Comparison of ENCODE assay signal across 8 cellular contexts in the genomic region with DNA sequence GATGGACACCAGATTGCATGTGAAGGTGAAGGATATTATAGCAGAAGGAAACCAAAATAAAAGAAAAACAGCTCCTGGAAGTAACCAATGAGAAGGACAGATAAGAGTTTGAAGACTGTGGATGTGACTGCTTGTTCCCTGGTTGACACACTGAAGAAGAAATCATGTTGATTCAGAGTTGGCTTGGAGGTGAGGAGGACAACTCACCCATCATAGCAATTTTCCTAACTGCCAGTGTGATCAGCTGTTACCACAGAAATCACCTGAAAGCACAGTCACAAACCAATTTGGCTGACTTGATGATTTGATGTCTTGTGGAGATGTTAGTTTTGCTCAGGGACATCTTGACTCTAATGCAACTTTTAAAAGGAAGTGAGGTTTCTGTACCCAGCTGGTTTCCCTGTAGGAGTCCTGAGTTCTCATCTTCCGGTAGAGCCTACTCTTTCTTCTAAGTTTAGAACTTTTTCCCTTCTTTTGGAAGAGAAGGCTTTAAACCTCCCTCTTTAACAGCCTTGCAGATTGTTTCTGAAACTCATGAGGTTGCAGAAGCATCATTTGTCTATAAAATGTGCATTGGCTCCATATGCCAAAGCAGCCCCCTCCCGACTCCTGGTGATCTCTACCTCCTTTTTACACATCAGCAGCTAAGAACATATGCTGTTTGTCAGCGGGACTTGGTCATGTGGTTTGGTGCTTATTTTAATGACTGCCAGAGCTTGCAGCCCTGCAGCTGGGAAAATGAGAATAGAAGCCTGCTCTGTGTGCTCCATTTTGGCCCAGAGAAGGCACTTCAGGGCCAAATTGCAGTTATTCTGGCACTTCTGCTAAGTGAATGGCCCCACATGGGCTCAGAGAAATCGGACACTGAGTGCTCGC. TPM values are rescaled to one million over a fixed set of nuclear protein-coding genes. Genes with fewer than 3 reads are reported as not detected.
A peak's percentile ranks its signal among the peaks of the same experiment; 100 is the strongest.
DNase-seq lines count a peak whose midpoint lies in the region; ATAC-seq and TF ChIP-seq lines count a peak whose summit lies in the region.

No MANE protein-coding gene starts in this region.

- intact Hi-C loops in heart left ventricle (cut with DNase I) (no loop called here), psoas muscle (cut with DNase I) (no loop called here)
- intact Hi-C loops in CD8-positive, alpha-beta T cell (cut with DNase I, micrococcal nuclease): no loop called here

- H3K4me1 ChIP-seq in heart left ventricle: peaks cover 5 to 61% (median 20%) of the 10 kb centered on the region in 12 donors
- peaks cover 29% of the 10 kb centered on the region for H3K4me1 ChIP-seq in psoas muscle
- no peaks in the 10 kb centered on the region for H3K4me1 ChIP-seq in CD8-positive, alpha-beta T cell (ENCODE audit: insufficient read depth, low read length)

- H3K27ac Mint-ChIP-seq in activated CD4-positive, alpha-beta memory T cell treated with anti-CD3 and anti-CD28 coated beads, Interleukin-2, amount 10 ng/mL, durations not matched to agents 7 days and 5 days: peak overlapping the region; percentile 12
- H3K27ac Mint-ChIP-seq in CD8-positive, alpha-beta T cell: no peak overlapping the region

- H3K4me3 Mint-ChIP-seq in activated CD4-positive, alpha-beta memory T cell treated with anti-CD3 and anti-CD28 coated beads, Interleukin-2, amount 10 ng/mL, durations not matched to agents 7 days and 5 days: no peak overlapping the region
- no peak overlapping the region for H3K4me3 Mint-ChIP-seq in CD8-positive, alpha-beta T cell

- H3K9me3 ChIP-seq in heart left ventricle (peaks cover 0 to 5% (median 0%) of the 10 kb centered on the region in 12 donors), psoas muscle (no peaks in the 10 kb centered on the region)
- H3K9me3 ChIP-seq in CD8-positive, alpha-beta T cell (ENCODE audit: low read length): no peaks in the 10 kb centered on the region

- ATAC-seq in heart left ventricle: peak; percentile 84 to 93 (median 89)
- ATAC-seq in psoas muscle: peak; percentile 72 to 93 (median 88)
- no peak for ATAC-seq in CD8-positive, alpha-beta T cell
- no peak for ATAC-seq in HG02610 (IDR thresholded peaks at IDR 0.05; ENCODE audit: unreplicated experiment)

- H3K36me3 Mint-ChIP-seq in activated CD4-positive, alpha-beta memory T cell treated with anti-CD3 and anti-CD28 coated beads, Interleukin-2, amount 10 ng/mL, durations not matched to agents 7 days and 5 days (ENCODE audit: low read depth): peaks cover 37% of the 10 kb centered on the region
- H3K36me3 Mint-ChIP-seq in CD8-positive, alpha-beta T cell: peaks cover 62% of the 10 kb centered on the region

- H3K27ac ChIP-seq in heart left ventricle (peak overlapping the region in 10 of 12 donors; percentile 20 to 86 (median 56)), psoas muscle (peak overlapping the region; percentile 76)
- no peak overlapping the region for H3K27ac ChIP-seq in CD8-positive, alpha-beta T cell (ENCODE audit: low read depth, low read length)

- H3K36me3 ChIP-seq in heart left ventricle (peaks cover 0 to 47% (median 16%) of the 10 kb centered on the region in 9 donors), psoas muscle (ENCODE audit: insufficient read depth in 1 of 2, low read depth in 1 of 2) (peaks cover 0 to 37% of the 10 kb centered on the region in 2 donors)
- H3K36me3 ChIP-seq in CD8-positive, alpha-beta T cell (ENCODE audit: insufficient read depth, low read length): no peaks in the 10 kb centered on the region

- H3K4me3 ChIP-seq in heart left ventricle (no peak overlapping the region), psoas muscle (peak overlapping the region; percentile 41)
- H3K4me3 ChIP-seq in CD8-positive, alpha-beta T cell (ENCODE audit: low read depth, low read length): no peak overlapping the region

- no peak for TF ChIP-seq CTCF in heart left ventricle (IDR thresholded peaks at IDR 0.05)
- TF ChIP-seq CTCF in psoas muscle (IDR thresholded peaks at IDR 0.05): no peak
- TF ChIP-seq CTCF in CD8-positive, alpha-beta T cell (IDR thresholded peaks at IDR 0.05): no peak
- no peak for TF ChIP-seq CTCF in GM10266 (IDR thresholded peaks at IDR 0.05; ENCODE audit: control insufficient read depth, insufficient read depth, low read depth, missing control alignments)

- 30 to 57% (median 53%) methylated on average over 5 of the region's 5 CpGs for WGBS in heart left ventricle, 4 donors
- 18 to 24% (median 21%) methylated on average over 5 of the region's 5 CpGs for WGBS in psoas muscle, 3 donors

- H3K4me1 Mint-ChIP-seq in activated CD4-positive, alpha-beta memory T cell treated with anti-CD3 and anti-CD28 coated beads, Interleukin-2, amount 10 ng/mL, durations not matched to agents 7 days and 5 days: peaks cover 30% of the 10 kb centered on the region
- peaks cover 21% of the 10 kb centered on the region for H3K4me1 Mint-ChIP-seq in CD8-positive, alpha-beta T cell (ENCODE audit: low read depth)

- H3K27me3 Mint-ChIP-seq in activated CD4-positive, alpha-beta memory T cell treated with anti-CD3 and anti-CD28 coated beads, Interleukin-2, amount 10 ng/mL, durations not matched to agents 7 days and 5 days: no peaks in the 10 kb centered on the region
- no peaks in the 10 kb centered on the region for H3K27me3 Mint-ChIP-seq in CD8-positive, alpha-beta T cell (ENCODE audit: low read depth)

- peak; percentile 87 for DNase-seq in DMS 273 (lab: John Stamatoyannopoulos, UW; ENCODE audit: unreplicated experiment)
- no peak for DNase-seq in activated CD4-positive, alpha-beta memory T cell treated with anti-CD3 and anti-CD28 coated beads, Interleukin-2, amount 10 ng/mL, durations not matched to agents 7 days and 5 days
- peak in 4 of 5 donors; percentile 36 to 70 (median 54) for DNase-seq in heart left ventricle
- DNase-seq in psoas muscle: peak; percentile 45 to 75
- DNase-seq in CD8-positive, alpha-beta T cell: no peak
- DNase-seq in KG1 (lab: John Stamatoyannopoulos, UW): no peak
- DNase-seq in GM10266 (ENCODE audit: extremely low spot score): no peak

- POLR2A ChIA-PET in activated CD4-positive, alpha-beta memory T cell treated with anti-CD3 and anti-CD28 coated beads, Interleukin-2, amount 10 ng/mL, durations not matched to agents 7 days and 5 days (lab: Charles Lee): interaction anchor here (2.0 to 3.3 kb wide), 2 partner anchors 9 to 10 kb away, joined by 7 to 24 read pairs; partner anchors contain the start of gene ATG7
- POLR2A ChIA-PET in CD8-positive, alpha-beta T cell (lab: Charles Lee): interaction anchor here (0.6 to 1.2 kb wide), 2 partner anchors 10 to 553 kb away, joined by 4 read pairs; partner anchors contain the start of gene ATG7

- no peaks in the 10 kb centered on the region for H3K9me3 Mint-ChIP-seq in activated CD4-positive, alpha-beta memory T cell treated with anti-CD3 and anti-CD28 coated beads, Interleukin-2, amount 10 ng/mL, durations not matched to agents 7 days and 5 days
- H3K9me3 Mint-ChIP-seq in CD8-positive, alpha-beta T cell: no peaks in the 10 kb centered on the region

- CTCF ChIA-PET in activated CD4-positive, alpha-beta memory T cell treated with anti-CD3 and anti-CD28 coated beads, Interleukin-2, amount 10 ng/mL, durations not matched to agents 7 days and 5 days (lab: Charles Lee): interaction anchor here (1.8 kb wide), 1 partner anchor 9 kb away, joined by 3 read pairs; no protein-coding TSS in a partner anchor
- CTCF ChIA-PET in CD8-positive, alpha-beta T cell (lab: Charles Lee): no interaction called here

- TF ChIP-seq POLR2A in heart left ventricle (IDR thresholded peaks at IDR 0.05): no peak

- no peaks in the 10 kb centered on the region for H3K27me3 ChIP-seq in heart left ventricle
- H3K27me3 ChIP-seq in psoas muscle (ENCODE audit: insufficient read depth in 3 of 3, low read length in 2 of 3): no peaks in the 10 kb centered on the region
- no peaks in the 10 kb centered on the region for H3K27me3 ChIP-seq in CD8-positive, alpha-beta T cell (ENCODE audit: insufficient read depth, low read length)

RNA-seq across cellular contexts. Expression of gene ATG7, which starts 10.3 kb away (rescaled TPM):
- total RNA-seq in activated CD4-positive, alpha-beta memory T cell treated with anti-CD3 and anti-CD28 coated beads, Interleukin-2, amount 10 ng/mL, durations not matched to agents 7 days and 5 days: 10 to 100 TPM; 26.9 to 35.1 TPM
- total RNA-seq in heart left ventricle (10 to 100 TPM; 13.0 to 45.1 (median 14.4) TPM), psoas muscle (10 to 100 TPM; 13.5 to 15.0 (median 14.5) TPM)
- polyA plus RNA-seq in heart left ventricle (10 to 100 TPM in 1 of 2 donors, 1 to 10 TPM in 1; 4.4 to 15.0 TPM), psoas muscle (10 to 100 TPM in 2 of 3 donors, 1 to 10 TPM in 1; 5.9 to 13.1 (median 10.3) TPM)
- 10 to 100 TPM; 21.3 to 23.8 TPM for total RNA-seq in CD8-positive, alpha-beta T cell

Comparison
In these comparisons a context has a peak if more than half of its experiments do, and no peak if none do; other contexts are left out.
1. DNase-seq: peak in DMS 273 (single experiment), heart left ventricle (4 of 5) and psoas muscle (2 of 2); none in activated CD4-positive, alpha-beta memory T cell treated with anti-CD3 and anti-CD28 coated beads, Interleukin-2, amount 10 ng/mL, durations not matched to agents 7 days and 5 days (single experiment), CD8-positive, alpha-beta T cell (0 of 7), KG1 (single experiment) and GM10266 (single experiment).
2. ATAC-seq: peak in heart left ventricle (4 of 4) and psoas muscle (4 of 4); none in CD8-positive, alpha-beta T cell (single experiment) and HG02610 (single experiment).